20 cellular contexts compared by ENCODE assay signal in genomic region chr12:50707396-50707795, GRCh38.
"Had no signal": no experiment of that assay in that cellular context is flagged by ENCODE, and none has a peak within 500 bp of the region (broad histone marks: within the 10 kb centered on the region; RNA-seq: fewer than 3 reads in every experiment).

No MANE protein-coding gene starts in this region.

- H3K4me1 Mint-ChIP-seq: activated naive CD8-positive, alpha-beta T cell treated with anti-CD3 and anti-CD28 coated beads, Interleukin-2, amount 50 U/mL, for 24 hours; naive thymus-derived CD4-positive, alpha-beta T cell; neural progenitor cell; T-cell had no signal

- ATAC-seq: activated naive CD8-positive, alpha-beta T cell treated with anti-CD3 and anti-CD28 coated beads, Interleukin-2, amount 50 U/mL, for 24 hours; body of pancreas; effector memory CD8-positive, alpha-beta T cell; naive thymus-derived CD4-positive, alpha-beta T cell; stimulated activated naive CD8-positive, alpha-beta T cell treated with anti-CD3 and anti-CD28 coated beads, Interleukin-15, Interleukin-2, amounts not matched to agents 100 U/mL and 50 U/mL, for 24 hours; T-cell had no signal

- H3K9me3 Mint-ChIP-seq: activated naive CD8-positive, alpha-beta T cell treated with anti-CD3 and anti-CD28 coated beads, Interleukin-2, amount 50 U/mL, for 24 hours; effector memory CD8-positive, alpha-beta T cell; neural progenitor cell; T-cell had no signal

- H3K9ac ChIP-seq: neural progenitor cell had no signal

- H3K4me2 ChIP-seq: neural progenitor cell had no signal

- H3K4me1 ChIP-seq: body of pancreas, neural progenitor cell, tibial artery had no signal

- H3K27me3 Mint-ChIP-seq: activated naive CD8-positive, alpha-beta T cell treated with anti-CD3 and anti-CD28 coated beads, Interleukin-2, amount 50 U/mL, for 24 hours; effector memory CD8-positive, alpha-beta T cell; naive thymus-derived CD4-positive, alpha-beta T cell; T-cell had no signal

- H3K27ac ChIP-seq: body of pancreas, neural progenitor cell, tibial artery had no signal

- H3K36me3 ChIP-seq: neural progenitor cell had no signal

- FAIRE-seq: colon, keratinocyte, TTC549 had no signal

- H3K4me3 ChIP-seq: body of pancreas, lung, neural progenitor cell, tibial artery had no signal

- H3K27me3 ChIP-seq: body of pancreas, neural progenitor cell, tibial artery had no signal

- H2AFZ ChIP-seq: neural progenitor cell had no signal

- H3K9me3 ChIP-seq: body of pancreas, tibial artery had no signal

- DNase-seq: activated CD4-positive, alpha-beta T cell treated with anti-CD3 and anti-CD28 coated beads for 1 hour; activated CD4-positive, alpha-beta T cell treated with anti-CD3 and anti-CD28 coated beads, Interleukin-2, amount 50 U/mL, for 1 hour; activated CD8-positive, alpha-beta memory T cell treated with anti-CD3 and anti-CD28 coated beads, Interleukin-2, amount 50 U/mL, for 48 hours; activated gamma-delta T cell; activated naive CD4-positive, alpha-beta T cell treated with anti-CD3 and anti-CD28 coated beads, Interleukin-2, amount 50 U/mL, for 16 hours; activated naive CD8-positive, alpha-beta T cell treated with anti-CD3 and anti-CD28 coated beads, Interleukin-2, amount 50 U/mL, for 24 hours; activated T-cell treated with anti-CD3 and anti-CD28 coated beads, Interleukin-2, amount 50 U/mL, for 48 hours; body of pancreas; caudate nucleus; effector memory CD8-positive, alpha-beta T cell; naive thymus-derived CD4-positive, alpha-beta T cell; stimulated activated CD4-positive, alpha-beta T cell treated with anti-CD3 and anti-CD28 coated beads, Interleukin-4, amount 100 ng/mL, for 24 hours; stimulated activated naive CD8-positive, alpha-beta T cell treated with anti-CD3 and anti-CD28 coated beads, Interleukin-15, Interleukin-2, amounts not matched to agents 100 U/mL and 50 U/mL, for 24 hours; T-cell; tibial artery had no signal

- H3K27ac Mint-ChIP-seq: activated naive CD8-positive, alpha-beta T cell treated with anti-CD3 and anti-CD28 coated beads, Interleukin-2, amount 50 U/mL, for 24 hours; effector memory CD8-positive, alpha-beta T cell; neural progenitor cell; T-cell had no signal

- H3K4me3 Mint-ChIP-seq: activated naive CD8-positive, alpha-beta T cell treated with anti-CD3 and anti-CD28 coated beads, Interleukin-2, amount 50 U/mL, for 24 hours; effector memory CD8-positive, alpha-beta T cell; naive thymus-derived CD4-positive, alpha-beta T cell; neural progenitor cell; T-cell had no signal
